ENCODE assay signal across 9 cellular contexts in genomic region chr3:184602406-184603155, GRCh38. TPM values are rescaled to one million over a fixed set of nuclear protein-coding genes. Genes with fewer than 3 reads are reported as not detected.
DNase-seq lines count a peak whose midpoint lies in the region; ATAC-seq and TF ChIP-seq lines count a peak whose summit lies in the region.
"Had no signal": no experiment of that assay in that cellular context is flagged by ENCODE, and none has a peak within 500 bp of the region (broad histone marks: within the 10 kb centered on the region; RNA-seq: fewer than 3 reads in every experiment).

No MANE protein-coding gene starts in this region.

- TF ChIP-seq CTCF in sigmoid colon (IDR thresholded peaks at IDR 0.05): no peak

- no peak overlapping the region for H3K9ac ChIP-seq in iPS-15b (ENCODE audit: low read depth, low read length)

- peak; percentile 40 for DNase-seq in DMS153 treated with DMSO at 0.1 percent for 48 hours (lab: John Stamatoyannopoulos, UW; ENCODE audit: unreplicated experiment)
- DNase-seq in DMS153 (lab: John Stamatoyannopoulos, UW): no peak
- peak; percentile 67 for DNase-seq in SW480 (ENCODE audit: low spot score)
- peak; percentile 70 for DNase-seq in sigmoid colon
- DNase-seq in activated CD4-positive, alpha-beta T cell treated with anti-CD3 and anti-CD28 coated beads for 4 hours: no peak
- DNase-seq: NCI-H1694 had no signal

- intact Hi-C loops in sigmoid colon (cut with DNase I): no loop called here

- peaks cover 12% of the 10 kb centered on the region for H3K4me1 ChIP-seq in iPS-15b (ENCODE audit: control insufficient read depth, insufficient read depth, low read length)
- peaks cover 0 to 36% (median 25%) of the 10 kb centered on the region in 4 donors for H3K4me1 ChIP-seq in sigmoid colon

- no peaks in the 10 kb centered on the region for H3K9me3 ChIP-seq in iPS-15b (ENCODE audit: control insufficient read depth, insufficient read depth, low read length)
- H3K9me3 ChIP-seq in sigmoid colon: no peaks in the 10 kb centered on the region

- H3K36me3 ChIP-seq in iPS-15b (ENCODE audit: control insufficient read depth, insufficient read depth, low read length): no peaks in the 10 kb centered on the region
- no peaks in the 10 kb centered on the region for H3K36me3 ChIP-seq in sigmoid colon

- TF ChIP-seq POLR2A in sigmoid colon (IDR thresholded peaks at IDR 0.05): no peak

- H3K27me3 ChIP-seq in iPS-15b (ENCODE audit: control insufficient read depth, insufficient read depth, low read length) (peaks cover 90% of the 10 kb centered on the region), sigmoid colon (peaks cover 15 to 50% (median 35%) of the 10 kb centered on the region in 3 donors)

- no peak overlapping the region for H3K27ac ChIP-seq in sigmoid colon

- H3K4me3 ChIP-seq in iPS-15b (ENCODE audit: low read depth, low read length) (peak overlapping the region; percentile 60), sigmoid colon (peak overlapping the region in 3 of 4 donors; percentile 6 to 27 (median 24))

- TF ChIP-seq EP300 in sigmoid colon (IDR thresholded peaks at IDR 0.05): no peak

- ATAC-seq in GM18517 (IDR thresholded peaks at IDR 0.05; ENCODE audit: unreplicated experiment) (no peak), HG02852 (IDR thresholded peaks at IDR 0.05; ENCODE audit: unreplicated experiment) (no peak)

- 18 to 40% methylated on average over 11 of the region's 11 CpGs for WGBS in sigmoid colon, 2 donors

RNA-seq across cellular contexts. Expression of gene EPHB3, which starts 41.0 kb away (rescaled TPM):
- total RNA-seq in sigmoid colon: 1 to 10 TPM; 1.8 to 2.8 (median 2.2) TPM
- 10 to 100 TPM in 1 of 3 donors, 1 to 10 TPM in 2; 1.6 to 20.2 (median 1.8) TPM for polyA plus RNA-seq in sigmoid colon

Comparison
In these comparisons a context has a peak if more than half of its experiments do, and no peak if none do; other contexts are left out.
1. DNase-seq: peak in DMS153 treated with DMSO at 0.1 percent for 48 hours (single experiment), SW480 (single experiment) and sigmoid colon (single experiment); none in DMS153 (single experiment) and activated CD4-positive, alpha-beta T cell treated with anti-CD3 and anti-CD28 coated beads for 4 hours (0 of 2).